1 cellular context compared by ENCODE assay signal in the genomic region with DNA sequence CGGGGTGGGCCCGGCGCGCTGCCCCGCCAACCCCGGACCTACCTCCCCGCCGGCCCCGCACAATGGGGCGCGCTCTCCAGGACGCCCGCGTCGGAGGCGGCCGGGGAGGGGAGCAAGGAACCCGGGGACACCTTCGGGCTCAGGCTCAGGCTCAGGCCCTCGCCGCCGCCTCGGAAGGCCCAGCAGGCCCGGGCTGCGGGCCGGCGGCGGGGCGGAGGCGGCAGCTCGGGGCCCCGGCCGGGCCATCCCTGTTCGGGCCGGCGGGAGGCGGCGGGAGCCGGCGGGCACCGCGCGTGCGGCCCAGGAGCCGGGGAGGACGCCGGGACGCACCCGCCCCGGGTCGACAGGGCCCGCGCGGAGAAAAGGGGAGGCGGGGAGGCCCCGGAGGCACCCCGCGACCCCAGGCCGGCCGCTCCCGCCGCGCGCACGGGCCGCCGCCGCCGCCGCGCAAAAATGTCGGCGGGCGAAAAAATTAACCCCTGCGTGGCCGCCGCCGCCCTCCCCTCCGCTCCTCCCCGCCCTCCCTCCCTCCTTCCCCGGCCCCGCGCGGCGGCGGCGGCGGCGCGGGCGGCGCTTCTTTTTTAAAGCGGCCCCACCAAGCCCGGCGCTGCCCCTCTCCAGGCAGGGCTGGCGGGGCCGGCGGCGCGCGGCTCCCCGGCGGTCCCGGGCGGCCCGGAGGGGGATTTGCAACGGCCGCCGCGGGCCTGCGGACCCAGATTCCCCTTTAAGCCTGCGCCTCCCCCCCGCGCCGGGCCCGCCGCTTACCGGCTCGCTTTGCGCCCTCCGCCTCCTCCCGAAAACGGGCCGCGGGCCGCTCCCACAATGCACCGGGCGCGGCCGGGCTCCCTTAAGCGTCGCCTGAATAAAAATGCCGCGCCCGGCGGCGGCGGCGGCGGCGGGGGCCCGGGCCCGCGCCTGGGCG.
TF ChIP-seq lines count a peak whose summit lies in the region.

No MANE protein-coding gene starts in this region.

TF ChIP-seq in GM23338, 12 proteins besides CTCF, POLR2A, EP300 and RAD21 (continued from another document):
- TF ChIP-seq, protein P1, sequence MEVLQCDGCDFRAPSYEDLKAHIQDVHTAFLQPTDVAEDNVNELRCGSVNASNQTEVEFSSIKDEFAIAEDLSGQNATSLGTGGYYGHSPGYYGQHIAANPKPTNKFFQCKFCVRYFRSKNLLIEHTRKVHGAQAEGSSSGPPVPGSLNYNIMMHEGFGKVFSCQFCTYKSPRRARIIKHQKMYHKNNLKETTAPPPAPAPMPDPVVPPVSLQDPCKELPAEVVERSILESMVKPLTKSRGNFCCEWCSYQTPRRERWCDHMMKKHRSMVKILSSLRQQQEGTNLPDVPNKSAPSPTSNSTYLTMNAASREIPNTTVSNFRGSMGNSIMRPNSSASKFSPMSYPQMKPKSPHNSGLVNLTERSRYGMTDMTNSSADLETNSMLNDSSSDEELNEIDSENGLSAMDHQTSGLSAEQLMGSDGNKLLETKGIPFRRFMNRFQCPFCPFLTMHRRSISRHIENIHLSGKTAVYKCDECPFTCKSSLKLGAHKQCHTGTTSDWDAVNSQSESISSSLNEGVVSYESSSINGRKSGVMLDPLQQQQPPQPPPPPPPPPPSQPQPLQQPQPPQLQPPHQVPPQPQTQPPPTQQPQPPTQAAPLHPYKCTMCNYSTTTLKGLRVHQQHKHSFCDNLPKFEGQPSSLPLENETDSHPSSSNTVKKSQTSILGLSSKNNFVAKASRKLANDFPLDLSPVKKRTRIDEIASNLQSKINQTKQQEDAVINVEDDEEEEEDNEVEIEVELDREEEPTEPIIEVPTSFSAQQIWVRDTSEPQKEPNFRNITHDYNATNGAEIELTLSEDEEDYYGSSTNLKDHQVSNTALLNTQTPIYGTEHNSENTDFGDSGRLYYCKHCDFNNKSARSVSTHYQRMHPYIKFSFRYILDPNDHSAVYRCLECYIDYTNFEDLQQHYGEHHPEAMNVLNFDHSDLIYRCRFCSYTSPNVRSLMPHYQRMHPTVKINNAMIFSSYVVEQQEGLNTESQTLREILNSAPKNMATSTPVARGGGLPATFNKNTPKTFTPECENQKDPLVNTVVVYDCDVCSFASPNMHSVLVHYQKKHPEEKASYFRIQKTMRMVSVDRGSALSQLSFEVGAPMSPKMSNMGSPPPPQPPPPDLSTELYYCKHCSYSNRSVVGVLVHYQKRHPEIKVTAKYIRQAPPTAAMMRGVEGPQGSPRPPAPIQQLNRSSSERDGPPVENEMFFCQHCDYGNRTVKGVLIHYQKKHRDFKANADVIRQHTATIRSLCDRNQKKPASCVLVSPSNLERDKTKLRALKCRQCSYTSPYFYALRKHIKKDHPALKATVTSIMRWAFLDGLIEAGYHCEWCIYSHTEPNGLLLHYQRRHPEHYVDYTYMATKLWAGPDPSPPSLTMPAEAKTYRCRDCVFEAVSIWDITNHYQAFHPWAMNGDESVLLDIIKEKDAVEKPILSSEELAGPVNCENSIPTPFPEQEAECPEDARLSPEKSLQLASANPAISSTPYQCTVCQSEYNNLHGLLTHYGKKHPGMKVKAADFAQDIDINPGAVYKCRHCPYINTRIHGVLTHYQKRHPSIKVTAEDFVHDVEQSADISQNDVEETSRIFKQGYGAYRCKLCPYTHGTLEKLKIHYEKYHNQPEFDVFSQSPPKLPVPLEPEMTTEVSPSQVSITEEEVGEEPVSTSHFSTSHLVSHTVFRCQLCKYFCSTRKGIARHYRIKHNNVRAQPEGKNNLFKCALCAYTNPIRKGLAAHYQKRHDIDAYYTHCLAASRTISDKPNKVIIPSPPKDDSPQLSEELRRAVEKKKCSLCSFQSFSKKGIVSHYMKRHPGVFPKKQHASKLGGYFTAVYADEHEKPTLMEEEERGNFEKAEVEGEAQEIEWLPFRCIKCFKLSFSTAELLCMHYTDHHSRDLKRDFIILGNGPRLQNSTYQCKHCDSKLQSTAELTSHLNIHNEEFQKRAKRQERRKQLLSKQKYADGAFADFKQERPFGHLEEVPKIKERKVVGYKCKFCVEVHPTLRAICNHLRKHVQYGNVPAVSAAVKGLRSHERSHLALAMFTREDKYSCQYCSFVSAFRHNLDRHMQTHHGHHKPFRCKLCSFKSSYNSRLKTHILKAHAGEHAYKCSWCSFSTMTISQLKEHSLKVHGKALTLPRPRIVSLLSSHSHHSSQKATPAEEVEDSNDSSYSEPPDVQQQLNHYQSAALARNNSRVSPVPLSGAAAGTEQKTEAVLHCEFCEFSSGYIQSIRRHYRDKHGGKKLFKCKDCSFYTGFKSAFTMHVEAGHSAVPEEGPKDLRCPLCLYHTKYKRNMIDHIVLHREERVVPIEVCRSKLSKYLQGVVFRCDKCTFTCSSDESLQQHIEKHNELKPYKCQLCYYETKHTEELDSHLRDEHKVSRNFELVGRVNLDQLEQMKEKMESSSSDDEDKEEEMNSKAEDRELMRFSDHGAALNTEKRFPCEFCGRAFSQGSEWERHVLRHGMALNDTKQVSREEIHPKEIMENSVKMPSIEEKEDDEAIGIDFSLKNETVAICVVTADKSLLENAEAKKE (CRISPR knock-in tag; IDR thresholded peaks at IDR 0.05), result no peak
- TF ChIP-seq POLR2AphosphoS5 (IDR thresholded peaks at IDR 0.05; ENCODE audit: low read depth) (no peak), EZH2 (IDR thresholded peaks at IDR 0.05; ENCODE audit: low read depth, unreplicated experiment) (no peak), STAT1 (IDR thresholded peaks at IDR 0.05; ENCODE audit: unreplicated experiment) (no peak)
